In genomic region chr10:133134411-133135115, GRCh38 we compare ENCODE assay signal across 20 cellular contexts. TPM values are rescaled to one million over a fixed set of nuclear protein-coding genes. Genes with fewer than 3 reads are reported as not detected.
DNase-seq lines count a peak whose midpoint lies in the region; ATAC-seq and TF ChIP-seq lines count a peak whose summit lies in the region.
"Had no signal": no experiment of that assay in that cellular context is flagged by ENCODE, and none has a peak within 500 bp of the region (broad histone marks: within the 10 kb centered on the region; RNA-seq: fewer than 3 reads in every experiment).

No MANE protein-coding gene starts in this region.

- 61% methylated on average over 17 of the region's 20 CpGs for WGBS in suprapubic skin

- H3K4me1 ChIP-seq in suprapubic skin: no peaks in the 10 kb centered on the region
- H3K4me1 ChIP-seq: foreskin keratinocyte, HAP-1 had no signal

- in situ Hi-C loops in SK-MEL-5 (cut with HindIII; ENCODE audit: low pct_unique_long_range_greater_than_20kb, low sequenced_read_pairs): loop anchor here (25.0 kb wide), 1 partner anchor 197 kb away; the partner anchor contains the start of gene CFAP46

- no peak for ATAC-seq in GM19395 (IDR thresholded peaks at IDR 0.05; ENCODE audit: unreplicated experiment)
- ATAC-seq: foreskin keratinocyte had no signal

- peak; percentile 62 for DNase-seq in activated effector memory CD4-positive, alpha-beta T cell treated with anti-CD3 and anti-CD28 coated beads, Interleukin-2, amount 50 U/mL, for 16 hours
- DNase-seq in activated effector memory CD4-positive, alpha-beta T cell treated with Interleukin-2 at 50 U/mL for 16 hours: no peak
- DNase-seq in SK-MEL-5 (ENCODE audit: low read depth, low spot score) (peak; percentile 32), islet precursor cell (peak; percentile 55), suprapubic skin (ENCODE audit: low spot score in 2 of 2) (peak; percentile 47 to 80), middle frontal gyrus (ENCODE audit: extremely low spot score, low spot score) (no peak), NCI-H187 (lab: John Stamatoyannopoulos, UW) (no peak)
- DNase-seq: activated naive CD4-positive, alpha-beta T cell treated with Interleukin-2 at 50 U/mL for 16 hours; DMS79; effector CD8-positive, alpha-beta T cell; foreskin keratinocyte; KG1; mesendoderm; NCI-H1930; T-helper 9 cell had no signal

- no peaks in the 10 kb centered on the region for H3K9me3 ChIP-seq in suprapubic skin
- H3K9me3 ChIP-seq: HAP-1 had no signal

- no peak for TF ChIP-seq EP300 in suprapubic skin (IDR thresholded peaks at IDR 0.05)

- H3K4me3 ChIP-seq in suprapubic skin: no peak overlapping the region
- H3K4me3 ChIP-seq: HAP-1, skin epidermis had no signal

- TF ChIP-seq POLR2A in suprapubic skin (IDR thresholded peaks at IDR 0.05): no peak

- H3K27ac ChIP-seq in suprapubic skin: no peak overlapping the region
- H3K27ac ChIP-seq: foreskin keratinocyte, skin epidermis had no signal

- no peak for TF ChIP-seq CTCF in suprapubic skin (IDR thresholded peaks at IDR 0.05)

- H3K36me3 ChIP-seq in suprapubic skin: no peaks in the 10 kb centered on the region
- H3K36me3 ChIP-seq: HAP-1 had no signal

- H3K27me3 ChIP-seq in suprapubic skin: peaks cover 2% of the 10 kb centered on the region
- H3K27me3 ChIP-seq: foreskin keratinocyte had no signal

RNA-seq across cellular contexts. Expression of gene KNDC1, which starts 25.5 kb away (rescaled TPM):
- 0.34 and 0.45 TPM in 2 replicates for total RNA-seq in SK-MEL-5 (2014; rRNA removed; shearing (Covaris generic))
- 0.89 and 0.90 TPM in 2 replicates for polyA plus RNA-seq in SK-MEL-5 (2015; cell fraction: cytosol; rRNA removed)
- polyA plus RNA-seq in SK-MEL-5 (2015; cell fraction: nucleus; rRNA removed): 5.4 and 17.5 TPM in 2 replicates
- total RNA-seq in suprapubic skin: 1 to 10 TPM in 1 of 4 donors, under 1 TPM in 3; 0.08 to 2.5 (median 0.58) TPM
- total RNA-seq: osteocyte had no signal

RNA-seq across cellular contexts. Expression of gene ADGRA1, which starts 46.8 kb away (rescaled TPM):
- total RNA-seq in SK-MEL-5 (2014; rRNA removed; shearing (Covaris generic)): not detected in 2 replicates
- not detected in 2 replicates for polyA plus RNA-seq in SK-MEL-5 (2015; cell fraction: cytosol; rRNA removed)
- polyA plus RNA-seq in SK-MEL-5 (2015; cell fraction: nucleus; rRNA removed): not detected in 2 replicates
- total RNA-seq in suprapubic skin: not detected
- total RNA-seq: bronchial epithelial cell, foreskin keratinocyte, osteocyte had no signal
- polyA plus RNA-seq: foreskin keratinocyte had no signal

Comparison
In these comparisons a context has a peak if more than half of its experiments do, and no peak if none do; other contexts are left out.
1. DNase-seq: peak in activated effector memory CD4-positive, alpha-beta T cell treated with anti-CD3 and anti-CD28 coated beads, Interleukin-2, amount 50 U/mL, for 16 hours (single experiment), SK-MEL-5 (single experiment), islet precursor cell (single experiment) and suprapubic skin (2 of 2); none in activated effector memory CD4-positive, alpha-beta T cell treated with Interleukin-2 at 50 U/mL for 16 hours (single experiment), middle frontal gyrus (single experiment) and NCI-H187 (0 of 2).